18 cellular contexts compared by ENCODE assay signal in genomic region chr5:149001154-149001553, GRCh38.
DNase-seq lines count a peak whose midpoint lies in the region; ATAC-seq and TF ChIP-seq lines count a peak whose summit lies in the region.
"Had no signal": no experiment of that assay in that cellular context is flagged by ENCODE, and none has a peak within 500 bp of the region (broad histone marks: within the 10 kb centered on the region; RNA-seq: fewer than 3 reads in every experiment).

No MANE protein-coding gene starts in this region.

- H3K27ac ChIP-seq in ACC112 (ENCODE audit: low read depth, low read length): peak overlapping the region; percentile 89
- H3K27ac ChIP-seq in PC-9: peak overlapping the region; percentile 95
- H3K27ac ChIP-seq in psoas muscle: peak overlapping the region; percentile 78

- H3K36me3 ChIP-seq in ACC112 (ENCODE audit: insufficient read depth, low read length) (no peaks in the 10 kb centered on the region), PC-9 (ENCODE audit: low read depth) (no peaks in the 10 kb centered on the region; the same call in 1 of the 2 replicates), psoas muscle (ENCODE audit: insufficient read depth in 1 of 2, low read depth in 1 of 2) (no peaks in the 10 kb centered on the region)

- ATAC-seq in psoas muscle: peak in 3 of 4 donors; percentile 39 to 63 (median 48)
- ATAC-seq: GM12878 had no signal

- H3K4me1 ChIP-seq in ACC112 (ENCODE audit: control insufficient read depth, insufficient read depth, low read length, unreplicated experiment) (peaks cover 69% of the 10 kb centered on the region), PC-9 (replicated peaks; ENCODE audit: insufficient read depth) (peaks cover 75% of the 10 kb centered on the region), psoas muscle (peaks cover 41% of the 10 kb centered on the region)

- no peaks in the 10 kb centered on the region for H3K9me2 ChIP-seq in PC-9 (ENCODE audit: insufficient read depth)

- peaks cover 40% of the 10 kb centered on the region for H3F3A ChIP-seq in PC-9 (ENCODE audit: insufficient read depth, low read depth)

- H4K20me1 ChIP-seq in PC-9 (ENCODE audit: insufficient read depth): no peaks in the 10 kb centered on the region

- intact Hi-C loops in PC-9 (cut with micrococcal nuclease; ENCODE audit: unreplicated experiment): no loop called here
- intact Hi-C loops in psoas muscle (cut with DNase I): loop anchor here (5.0 to 10.0 kb wide), 3 partner anchors 179 to 266 kb away; no protein-coding TSS in a partner anchor

- TF ChIP-seq CTCF in PC-9 (conservative IDR thresholded peaks at IDR 0.05) (no peak), epithelial cell of esophagus (IDR thresholded peaks at IDR 0.05; ENCODE audit: insufficient read depth, low read depth, low read length, missing control alignments) (no peak), psoas muscle (IDR thresholded peaks at IDR 0.05) (no peak)

- no peak overlapping the region for H3K4me3 ChIP-seq in ACC112 (ENCODE audit: low read depth, low read length)
- H3K4me3 ChIP-seq in PC-9: no peak overlapping the region; the same call in 1 of the 2 replicates
- no peak overlapping the region for H3K4me3 ChIP-seq in epithelial cell of esophagus (ENCODE audit: low read length)
- H3K4me3 ChIP-seq in psoas muscle: no peak overlapping the region
- H3K4me3 ChIP-seq: A549, GM12878, GM23338 had no signal

- DNase-seq in PC-9 (no peak), epithelial cell of esophagus (ENCODE audit: low read depth) (peak; percentile 69), psoas muscle (no peak), foreskin melanocyte (no peak), NCI-H446 treated with DMSO at 0.1 percent for 48 hours (lab: John Stamatoyannopoulos, UW) (no peak), GDM1 (lab: John Stamatoyannopoulos, UW) (no peak)
- DNase-seq: AML-193; Caco-2; DMS53; NCI-H1436 treated with DMSO at 0.1 percent for 48 hours; NCI-H2081; NCI-H226; NCI-H526 treated with DMSO at 0.1 percent for 48 hours; NK-92 treated with Interleukin-12 subunit alpha and Interleukin-12 subunit beta, amount 100 ng/mL, for 24 hours had no signal

- H3K9me3 ChIP-seq in PC-9 (ENCODE audit: insufficient read depth, low read depth): no peaks in the 10 kb centered on the region
- no peaks in the 10 kb centered on the region for H3K9me3 ChIP-seq in psoas muscle
- H3K9me3 ChIP-seq: A549, Caco-2 had no signal

- H3K4me2 ChIP-seq in PC-9: peak overlapping the region; percentile 78
- H3K4me2 ChIP-seq: GM23338 had no signal

- CTCF ChIA-PET in PC-9 (lab: Charles Lee): interaction anchor here (1.1 to 3.1 kb wide), 4 partner anchors 35 to 265 kb away, joined by 3 to 18 read pairs (median 9); no protein-coding TSS in a partner anchor

- H2AFZ ChIP-seq in ACC112 (ENCODE audit: low read length, unreplicated experiment): no peak overlapping the region
- H2AFZ ChIP-seq in PC-9: no peak overlapping the region
- H2AFZ ChIP-seq: GM23338 had no signal

- BruUV-seq in PC-9 (replicated peaks; lab: Mats Ljungman, UMichigan): no TSS peak

- H3K27me3 ChIP-seq in ACC112 (ENCODE audit: insufficient read depth, low read length) (no peaks in the 10 kb centered on the region), PC-9 (ENCODE audit: insufficient read depth, low read depth) (no peaks in the 10 kb centered on the region), psoas muscle (ENCODE audit: insufficient read depth in 3 of 3, low read length in 2 of 3) (no peaks in the 10 kb centered on the region)

- H3K79me2 ChIP-seq in ACC112 (ENCODE audit: control insufficient read depth, insufficient read depth, low read length, unreplicated experiment): no peaks in the 10 kb centered on the region
- no peaks in the 10 kb centered on the region for H3K79me2 ChIP-seq in PC-9 (ENCODE audit: low read depth)

- POLR2A ChIA-PET in PC-9 (lab: Charles Lee; ENCODE audit: unreplicated experiment): interaction anchor here (1.5 kb wide), 1 partner anchor 23 kb away, joined by 16 read pairs; no protein-coding TSS in a partner anchor
